In the genomic region with DNA sequence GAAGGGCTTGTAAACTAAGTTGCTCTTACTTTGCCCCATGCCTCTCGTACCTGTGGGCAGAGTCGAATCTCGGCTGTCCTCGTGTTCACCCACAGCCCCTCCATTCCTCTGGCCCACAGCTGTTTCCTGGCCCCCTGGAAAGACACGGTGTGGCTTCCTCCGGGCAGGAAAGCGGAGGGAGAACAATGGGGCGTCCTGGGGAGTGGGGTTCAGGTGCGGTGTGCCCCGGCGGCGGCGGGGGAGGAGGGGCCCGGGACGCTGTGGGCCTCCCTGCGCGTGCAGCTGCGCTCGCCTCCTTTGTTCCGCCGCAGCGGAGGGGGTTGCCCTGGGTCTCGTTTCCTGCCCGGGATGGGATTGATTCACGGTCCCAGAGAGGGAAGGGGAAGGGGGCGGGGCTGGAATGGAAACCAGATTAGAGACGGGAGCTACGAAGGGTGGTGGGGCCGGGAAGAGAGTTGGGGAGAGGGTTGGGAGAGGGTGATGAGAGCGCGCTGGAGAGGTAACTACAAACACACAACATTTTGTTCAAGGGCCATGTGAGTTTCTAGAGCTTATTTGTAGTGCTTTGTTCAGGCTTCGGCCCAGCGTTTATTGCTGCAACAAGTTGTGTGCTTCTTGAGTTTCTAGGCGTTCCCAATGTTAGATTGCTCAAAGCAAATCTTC, we compare ENCODE assay signal across 8 cellular contexts. TPM values are rescaled to one million over a fixed set of nuclear protein-coding genes. Genes with fewer than 3 reads are reported as not detected.
DNase-seq lines count a peak whose midpoint lies in the region; ATAC-seq and TF ChIP-seq lines count a peak whose summit lies in the region.

No MANE protein-coding gene starts in this region.

- H3K36me3 ChIP-seq in HUES64 (ENCODE audit: insufficient read depth, low read length): no peaks in the 10 kb centered on the region

- peak; percentile 28 for DNase-seq in NCI-H1092 treated with DMSO at 0.1 percent for 48 hours (lab: John Stamatoyannopoulos, UW)
- no peak for DNase-seq in NCI-H1092 (lab: John Stamatoyannopoulos, UW)
- DNase-seq in T-cell: peak in 23 of 34 experiments; percentile 0 to 25 (median 7)
- peak; percentile 68 for DNase-seq in choroid plexus epithelial cell (ENCODE audit: low read depth)
- peak; percentile 96 for DNase-seq in left kidney (ENCODE audit: low read depth, low spot score)
- peak; percentile 17 to 22 for DNase-seq in stimulated activated CD4-positive, alpha-beta T cell treated with anti-CD3 and anti-CD28 coated beads, Interleukin-4, amount 100 ng/mL, for 48 hours (ENCODE audit: low read depth in 2 of 2)

- H3K9ac ChIP-seq in HUES64 (ENCODE audit: low read depth, low read length): peak overlapping the region; percentile 93

- no peaks in the 10 kb centered on the region for H3K36me3 Mint-ChIP-seq in T-cell

- peaks cover 12% of the 10 kb centered on the region for H3K27me3 ChIP-seq in HUES64 (ENCODE audit: insufficient read depth, low read length)

- WGBS in HUES64: under 1% methylated on average over 33 of the region's 34 CpGs

- POLR2A ChIA-PET in T-cell (lab: Charles Lee): interaction anchor here in 1 of 2 donors (0.6 kb wide), 1 partner anchor 169 kb away, joined by 13 read pairs; no protein-coding TSS in a partner anchor

- H3K27ac Mint-ChIP-seq in T-cell: no peak overlapping the region

- peak; percentile 12 to 56 (median 44) for ATAC-seq in T-cell (replicated peaks in 1 of 4)
- no peak for ATAC-seq in HG02623 (IDR thresholded peaks at IDR 0.05; ENCODE audit: unreplicated experiment)

- peak overlapping the region; percentile 85 for H3K4me3 ChIP-seq in HUES64 (ENCODE audit: low read length)
- H3K4me3 ChIP-seq in choroid plexus epithelial cell (ENCODE audit: low read depth, low read length): peak overlapping the region; percentile 73

- H3K4me1 ChIP-seq in HUES64 (ENCODE audit: insufficient read depth, low read length): peaks cover 38% of the 10 kb centered on the region

- no peak for TF ChIP-seq CTCF in choroid plexus epithelial cell (conservative IDR thresholded peaks at IDR 0.05; ENCODE audit: low read depth, low read length)

- CTCF ChIA-PET in T-cell (lab: Charles Lee): interaction anchor here (0.6 to 0.9 kb wide), 4 partner anchors 49 to 1631 kb away, joined by 3 to 8 read pairs (median 4); no protein-coding TSS in a partner anchor

- peaks cover 7 to 11% (median 8%) of the 10 kb centered on the region in 3 donors for H3K4me1 Mint-ChIP-seq in T-cell

- H3K27ac ChIP-seq in HUES64 (ENCODE audit: low read depth, low read length): peak overlapping the region; percentile 90

- no peaks in the 10 kb centered on the region for H3K9me3 Mint-ChIP-seq in T-cell

- no peaks in the 10 kb centered on the region for H3K9me3 ChIP-seq in HUES64 (ENCODE audit: insufficient read depth, low read depth, low read length)

- H3K4me3 Mint-ChIP-seq in T-cell: peak overlapping the region; percentile 72 to 81 (median 74)

- H3K27me3 Mint-ChIP-seq in T-cell: peaks cover 11 to 15% of the 10 kb centered on the region in 2 donors

RNA-seq across cellular contexts. Expression of a gene that starts 0.8 kb away (rescaled TPM):
- polyA plus RNA-seq in HUES64 (2013, experiment 1 of 2): 48.2 TPM
- 47.1 TPM for polyA plus RNA-seq in HUES64 (2013, experiment 2 of 2)
- total RNA-seq in T-cell: 1 to 10 TPM in 1 of 5 donors, under 1 TPM in 4; 0.39 to 1.3 (median 0.73) TPM
